ENCODE assay signal across 1 cellular context in genomic region chr1:214549604-214550338, GRCh38.
TF ChIP-seq lines count a peak whose summit lies in the region.

No MANE protein-coding gene starts in this region.

TF ChIP-seq in H1, 55 proteins besides CTCF, POLR2A, EP300 and RAD21 (continued from another document):
- no peak for TF ChIP-seq CHD7 (IDR thresholded peaks at IDR 0.05; ENCODE audit: insufficient replicate concordance, low read length)
- no peak for TF ChIP-seq CBX5 (IDR thresholded peaks at IDR 0.05; ENCODE audit: low read depth, low read length)
- TF ChIP-seq CBX8 (IDR thresholded peaks at IDR 0.05; ENCODE audit: borderline replicate concordance, low read depth, low read length), result no peak
